1 cellular context compared by ENCODE assay signal in genomic region chr7:621572-622285, GRCh38.
TF ChIP-seq lines count a peak whose summit lies in the region.

No MANE protein-coding gene starts in this region.

TF ChIP-seq in IMR-90, 13 proteins besides CTCF, POLR2A, EP300 and RAD21 (continued from another document):
- TF ChIP-seq USF2 (IDR thresholded peaks at IDR 0.05; ENCODE audit: low read depth, low read length) (no peak), RCOR1 (IDR thresholded peaks at IDR 0.05; ENCODE audit: insufficient replicate concordance, low read length) (no peak), CEBPB (IDR thresholded peaks at IDR 0.05; ENCODE audit: low read depth, low read length) (no peak), SMC3 (IDR thresholded peaks at IDR 0.05; ENCODE audit: low read depth, low read length) (no peak), ELK1 (IDR thresholded peaks at IDR 0.05; ENCODE audit: borderline replicate concordance, low read depth, low read length) (no peak)
